In genomic region chr3:9168230-9168629, GRCh38 we compare ENCODE assay signal across 8 cellular contexts.
DNase-seq lines count a peak whose midpoint lies in the region; ATAC-seq, FAIRE-seq and TF ChIP-seq lines count a peak whose summit lies in the region.

No MANE protein-coding gene starts in this region.

- H3K27me3 Mint-ChIP-seq in glutamatergic neuron (ENCODE audit: unreplicated experiment), result peaks cover 5% of the 10 kb centered on the region

- DNase-seq in activated T-cell treated with anti-CD3 and anti-CD28 coated beads, Interleukin-2, amount 50 U/mL, for 48 hours, result peak; percentile 67 to 70
- peak; percentile 79 for DNase-seq in stimulated activated CD4-positive, alpha-beta T cell treated with anti-CD3 and anti-CD28 coated beads, Interleukin-1b, Interleukin-23, amount 100 ng/mL, for 48 hours
- DNase-seq in glutamatergic neuron (no peak), dermis blood vessel endothelial cell (no peak), D721Med (ENCODE audit: insufficient read length, low spot score) (no peak), NCI-H2081 treated with DMSO at 0.1 percent for 48 hours (lab: John Stamatoyannopoulos, UW) (no peak)

- TF ChIP-seq CTCF in glutamatergic neuron (IDR thresholded peaks at IDR 0.05; ENCODE audit: partially characterized antibody, unreplicated experiment) (no peak), D721Med (IDR thresholded peaks at IDR 0.05; ENCODE audit: insufficient read depth, missing control alignments) (no peak)

- no peak for FAIRE-seq in D721Med (lab: Jason Lieb, UNC)

- no peak overlapping the region for H3K27ac Mint-ChIP-seq in glutamatergic neuron (ENCODE audit: unreplicated experiment)

- ATAC-seq in GM19467 (IDR thresholded peaks at IDR 0.05; ENCODE audit: unreplicated experiment) (peak; percentile 98), HG03108 (IDR thresholded peaks at IDR 0.05; ENCODE audit: unreplicated experiment) (peak; percentile 95)

- H3K9me3 Mint-ChIP-seq in glutamatergic neuron (ENCODE audit: unreplicated experiment), result peaks cover 6% of the 10 kb centered on the region

- peaks cover 18% of the 10 kb centered on the region for H3K4me1 Mint-ChIP-seq in glutamatergic neuron (ENCODE audit: low read depth, unreplicated experiment)

- H3K36me3 Mint-ChIP-seq in glutamatergic neuron (ENCODE audit: unreplicated experiment), result no peaks in the 10 kb centered on the region

- H3K4me3 Mint-ChIP-seq in glutamatergic neuron (ENCODE audit: unreplicated experiment), result no peak overlapping the region

Comparison
In these comparisons a context has a peak if more than half of its experiments do, and no peak if none do; other contexts are left out.
1. DNase-seq: peak in activated T-cell treated with anti-CD3 and anti-CD28 coated beads, Interleukin-2, amount 50 U/mL, for 48 hours (2 of 2) and stimulated activated CD4-positive, alpha-beta T cell treated with anti-CD3 and anti-CD28 coated beads, Interleukin-1b, Interleukin-23, amount 100 ng/mL, for 48 hours (single experiment); none in glutamatergic neuron (single experiment), dermis blood vessel endothelial cell (single experiment), D721Med (single experiment) and NCI-H2081 treated with DMSO at 0.1 percent for 48 hours (single experiment).